In the genomic region with DNA sequence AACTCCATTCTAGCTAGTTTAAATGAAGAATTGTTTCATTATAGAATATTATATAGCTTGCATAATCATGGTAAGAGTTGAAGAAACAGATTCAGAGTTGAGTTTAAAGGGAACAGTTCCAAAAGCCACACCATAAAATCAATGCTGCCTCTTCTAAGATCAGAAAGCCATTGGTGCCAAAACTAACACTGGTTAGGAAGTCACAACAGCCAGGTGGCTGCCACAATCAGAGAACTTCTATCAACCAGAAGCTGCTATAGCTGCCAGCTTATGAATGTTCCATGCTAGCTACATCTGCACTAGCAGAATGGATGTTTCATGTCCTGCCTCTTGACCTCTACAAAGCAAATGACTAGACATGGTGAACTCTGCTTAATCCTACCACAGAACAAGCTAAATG, we compare ENCODE assay signal across 23 cellular contexts.
"Had no signal": no experiment of that assay in that cellular context is flagged by ENCODE, and none has a peak within 500 bp of the region (broad histone marks: within the 10 kb centered on the region; RNA-seq: fewer than 3 reads in every experiment).

No MANE protein-coding gene starts in this region.

- H3K4me3 Mint-ChIP-seq: activated CD8-positive, alpha-beta T cell treated with anti-CD3 and anti-CD28 coated beads for 36 hours; brain; memory B cell; naive thymus-derived CD8-positive, alpha-beta T cell; stimulated activated naive B cell treated with anti-CD40 and anti-IgM and Interleukin-4, amounts not matched to agents 10 μg/mL and 1 μg/mL and 100 μg/mL, for 72 hours; WTC11 had no signal

- H3K36me3 ChIP-seq: esophagus squamous epithelium, left ventricle myocardium inferior, neutrophil, tibial nerve, vagina had no signal

- H3K9me3 ChIP-seq: esophagus squamous epithelium, left ventricle myocardium inferior, neutrophil, tibial nerve, vagina had no signal

- H3K36me3 Mint-ChIP-seq: activated naive CD4-positive, alpha-beta T cell treated with anti-CD3 and anti-CD28 coated beads, Interleukin-2, amount 50 U/mL, for 72 hours; brain; memory B cell; naive thymus-derived CD8-positive, alpha-beta T cell; stimulated activated naive B cell treated with anti-CD40 and anti-IgM and Interleukin-4, amounts not matched to agents 10 μg/mL and 1 μg/mL and 100 μg/mL, for 72 hours; WTC11 had no signal

- H3K9me3 Mint-ChIP-seq: activated CD8-positive, alpha-beta T cell treated with anti-CD3 and anti-CD28 coated beads for 36 hours; activated naive CD4-positive, alpha-beta T cell treated with anti-CD3 and anti-CD28 coated beads, Interleukin-2, amount 50 U/mL, for 72 hours; memory B cell; WTC11 had no signal

- DNase-seq: activated CD4-positive, alpha-beta T cell treated with anti-CD3 and anti-CD28 coated beads for 4 hours; activated CD8-positive, alpha-beta T cell treated with anti-CD3 and anti-CD28 coated beads for 36 hours; activated effector memory CD4-positive, alpha-beta T cell treated with anti-CD3 and anti-CD28 coated beads, Interleukin-2, amount 50 U/mL, for 16 hours; activated T-cell treated with anti-CD3 and anti-CD28 coated beads, Interleukin-2, amount 50 U/mL, for 48 hours; amniotic stem cell; central memory CD4-positive, alpha-beta T cell; cortex of kidney; effector CD4-positive, alpha-beta T cell; esophagus squamous epithelium; left ventricle myocardium inferior; naive thymus-derived CD8-positive, alpha-beta T cell; posterior cingulate gyrus; retina; stimulated activated CD4-positive, alpha-beta T cell treated with anti-CD3 and anti-CD28 coated beads, Interleukin-2, amount 100 ng/mL, for 48 hours; stimulated activated naive B cell treated with anti-CD40 and anti-IgM and Interleukin-4, amounts not matched to agents 10 μg/mL and 1 μg/mL and 100 μg/mL, for 72 hours had no signal

- H3K27me3 ChIP-seq: esophagus squamous epithelium, hepatocyte, neutrophil, tibial nerve, vagina had no signal

- H3K4me3 ChIP-seq: esophagus squamous epithelium, hepatocyte, left ventricle myocardium inferior, tibial nerve, vagina had no signal

- H3K27ac ChIP-seq: esophagus squamous epithelium, hepatocyte, left ventricle myocardium inferior, neutrophil, tibial nerve, vagina had no signal

- H3K4me1 ChIP-seq: esophagus squamous epithelium, left ventricle myocardium inferior, tibial nerve, vagina had no signal

- H3K4me1 Mint-ChIP-seq: brain; memory B cell; naive thymus-derived CD8-positive, alpha-beta T cell; stimulated activated naive B cell treated with anti-CD40 and anti-IgM and Interleukin-4, amounts not matched to agents 10 μg/mL and 1 μg/mL and 100 μg/mL, for 72 hours had no signal

- H3K27me3 Mint-ChIP-seq: activated CD8-positive, alpha-beta T cell treated with anti-CD3 and anti-CD28 coated beads for 36 hours; brain; memory B cell; naive thymus-derived CD8-positive, alpha-beta T cell; stimulated activated naive B cell treated with anti-CD40 and anti-IgM and Interleukin-4, amounts not matched to agents 10 μg/mL and 1 μg/mL and 100 μg/mL, for 72 hours had no signal

- ATAC-seq: activated CD8-positive, alpha-beta T cell treated with anti-CD3 and anti-CD28 coated beads for 36 hours; activated naive CD4-positive, alpha-beta T cell treated with anti-CD3 and anti-CD28 coated beads, Interleukin-2, amount 50 U/mL, for 72 hours; naive thymus-derived CD8-positive, alpha-beta T cell; stimulated activated naive B cell treated with anti-CD40 and anti-IgM and Interleukin-4, amounts not matched to agents 10 μg/mL and 1 μg/mL and 100 μg/mL, for 72 hours; WTC11 had no signal

- H3K27ac Mint-ChIP-seq: activated CD8-positive, alpha-beta T cell treated with anti-CD3 and anti-CD28 coated beads for 36 hours; activated naive CD4-positive, alpha-beta T cell treated with anti-CD3 and anti-CD28 coated beads, Interleukin-2, amount 50 U/mL, for 72 hours; brain; memory B cell; stimulated activated naive B cell treated with anti-CD40 and anti-IgM and Interleukin-4, amounts not matched to agents 10 μg/mL and 1 μg/mL and 100 μg/mL, for 72 hours; WTC11 had no signal
